In the genomic region with DNA sequence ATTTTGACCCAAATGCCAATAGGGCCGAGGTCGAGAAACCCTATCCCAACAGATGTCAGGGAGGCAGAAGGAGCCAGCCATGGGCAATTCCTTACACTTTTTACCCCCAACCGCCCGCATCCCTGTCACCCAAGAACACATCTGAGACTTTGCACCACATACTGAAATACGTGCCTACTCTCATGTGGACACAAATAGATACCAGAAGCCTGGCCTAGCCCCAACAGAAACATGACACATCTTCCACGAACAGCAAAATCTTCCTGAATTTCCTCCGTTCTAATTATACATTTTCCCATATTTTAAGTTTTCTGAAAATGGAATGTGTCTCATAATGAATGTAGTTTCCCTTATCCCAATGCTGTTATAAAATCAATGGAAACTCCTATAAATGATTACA, we compare ENCODE assay signal across 14 cellular contexts.
"Had no signal": no experiment of that assay in that cellular context is flagged by ENCODE, and none has a peak within 500 bp of the region (broad histone marks: within the 10 kb centered on the region; RNA-seq: fewer than 3 reads in every experiment).

No MANE protein-coding gene starts in this region.

- H3K4me1 ChIP-seq: breast epithelium, transverse colon had no signal

- H3K4me3 ChIP-seq: breast epithelium, right atrium auricular region, spleen, transverse colon had no signal

- H3K27ac Mint-ChIP-seq: activated naive CD4-positive, alpha-beta T cell treated with anti-CD3 and anti-CD28 coated beads, Interleukin-2, amount 50 U/mL, for 72 hours; mesothelial cell of epicardium; stimulated activated memory B cell treated with anti-CD40 and anti-IgM and Interleukin-4, amounts not matched to agents 10 μg/mL and 1 μg/mL and 100 μg/mL, for 72 hours; T-helper 17 cell had no signal

- H3K9me3 ChIP-seq: breast epithelium, right atrium auricular region, spleen, transverse colon had no signal

- H3K27me3 ChIP-seq: breast epithelium, right atrium auricular region, spleen, transverse colon had no signal

- H3K9me3 Mint-ChIP-seq: activated naive CD4-positive, alpha-beta T cell treated with anti-CD3 and anti-CD28 coated beads, Interleukin-2, amount 50 U/mL, for 72 hours; mesothelial cell of epicardium; naive B cell; stimulated activated memory B cell treated with anti-CD40 and anti-IgM and Interleukin-4, amounts not matched to agents 10 μg/mL and 1 μg/mL and 100 μg/mL, for 72 hours had no signal

- H3K4me1 Mint-ChIP-seq: stimulated activated memory B cell treated with anti-CD40 and anti-IgM and Interleukin-4, amounts not matched to agents 10 μg/mL and 1 μg/mL and 100 μg/mL, for 72 hours had no signal

- H3K36me3 ChIP-seq: breast epithelium, right atrium auricular region, spleen, transverse colon had no signal

- DNase-seq: activated CD4-positive, alpha-beta T cell treated with anti-CD3 and anti-CD28 coated beads, Interleukin-2, amount 50 U/mL, for 4 hours; activated CD4-positive, CD25-positive, alpha-beta regulatory T cell; activated effector memory CD4-positive, alpha-beta T cell treated with Interleukin-2 at 50 U/mL for 16 hours; activated T-cell treated with anti-CD3 and anti-CD28 coated beads, Interleukin-2, amount 50 U/mL, for 1 hour; naive B cell; spleen; stimulated activated CD4-positive, alpha-beta T cell treated with anti-CD3 and anti-CD28 coated beads, Interleukin-1b, Interleukin-23, amount 100 ng/mL, for 48 hours; T-helper 17 cell; transverse colon had no signal

- H3K4me3 Mint-ChIP-seq: mesothelial cell of epicardium; naive B cell; stimulated activated memory B cell treated with anti-CD40 and anti-IgM and Interleukin-4, amounts not matched to agents 10 μg/mL and 1 μg/mL and 100 μg/mL, for 72 hours; T-helper 17 cell had no signal

- H3K27ac ChIP-seq: breast epithelium, right atrium auricular region, spleen, transverse colon had no signal

- H3K36me3 Mint-ChIP-seq: activated naive CD4-positive, alpha-beta T cell treated with anti-CD3 and anti-CD28 coated beads, Interleukin-2, amount 50 U/mL, for 72 hours; mesothelial cell of epicardium; naive B cell; stimulated activated memory B cell treated with anti-CD40 and anti-IgM and Interleukin-4, amounts not matched to agents 10 μg/mL and 1 μg/mL and 100 μg/mL, for 72 hours had no signal

- H3K27me3 Mint-ChIP-seq: stimulated activated memory B cell treated with anti-CD40 and anti-IgM and Interleukin-4, amounts not matched to agents 10 μg/mL and 1 μg/mL and 100 μg/mL, for 72 hours; T-helper 17 cell had no signal
